In genomic region chr10:13271552-13272163, GRCh38 we compare ENCODE assay signal across 8 cellular contexts. TPM values are rescaled to one million over a fixed set of nuclear protein-coding genes. Genes with fewer than 3 reads are reported as not detected.
DNase-seq lines count a peak whose midpoint lies in the region; ATAC-seq and TF ChIP-seq lines count a peak whose summit lies in the region.

No MANE protein-coding gene starts in this region.

- CTCF ChIA-PET in Caco-2 (lab: Charles Lee) = interaction anchor here (0.8 kb wide), 2 partner anchors 30 to 31 kb away, joined by 3 read pairs; no protein-coding TSS in a partner anchor

- TF ChIP-seq EP300 in sigmoid colon (IDR thresholded peaks at IDR 0.05) = no peak

- peak; percentile 88 for ATAC-seq in GM21529 (IDR thresholded peaks at IDR 0.05; ENCODE audit: unreplicated experiment)
- peak; percentile 80 for ATAC-seq in sciatic nerve

- no peaks in the 10 kb centered on the region for H3K36me3 ChIP-seq in Caco-2 (ENCODE audit: control insufficient read depth, insufficient read depth, low read length)
- no peaks in the 10 kb centered on the region for H3K36me3 ChIP-seq in sigmoid colon

- H3K9me3 Mint-ChIP-seq in Caco-2 (ENCODE audit: unreplicated experiment) = no peaks in the 10 kb centered on the region

- no peaks in the 10 kb centered on the region for H3K27me3 Mint-ChIP-seq in Caco-2 (ENCODE audit: insufficient read depth, unreplicated experiment)

- H3K4me1 Mint-ChIP-seq in Caco-2 (ENCODE audit: low read depth, unreplicated experiment) = no peaks in the 10 kb centered on the region

- no peak overlapping the region for H3K27ac Mint-ChIP-seq in Caco-2 (ENCODE audit: unreplicated experiment)

- TF ChIP-seq CTCF in Caco-2 (IDR thresholded peaks at IDR 0.05; ENCODE audit: insufficient read depth in 1 of 2, low read depth in 1 of 2, low read length in 1 of 2, severe bottlenecking in 1 of 2, unreplicated experiment in 1 of 2) = peak; percentile 59 to 68
- no peak for TF ChIP-seq CTCF in sigmoid colon (IDR thresholded peaks at IDR 0.05)

- no TSS peak for BruUV-seq in Caco-2 (replicated peaks; lab: Mats Ljungman, UMichigan)

- H3K4me3 ChIP-seq in Caco-2 (ENCODE audit: low read depth, low read length) (no peak overlapping the region), sigmoid colon (no peak overlapping the region)

- 61 to 63% methylated on average over 14 of the region's 14 CpGs for WGBS in sigmoid colon, 2 donors

- peak; percentile 61 to 69 for DNase-seq in Caco-2
- peak; percentile 7 for DNase-seq in NCI-H460 (ENCODE audit: extremely low read depth, low read depth)
- peak; percentile 69 to 71 for DNase-seq in activated T-cell treated with anti-CD3 and anti-CD28 coated beads, Interleukin-2, amount 50 U/mL, for 48 hours
- peak in 36 of 42 donors; percentile 5 to 77 (median 40) for DNase-seq in head of caudate nucleus
- DNase-seq in sciatic nerve (ENCODE audit: low spot score) = peak; percentile 67
- no peak for DNase-seq in sigmoid colon
- no peak for DNase-seq in GDM1 (lab: John Stamatoyannopoulos, UW)

- no peaks in the 10 kb centered on the region for H3K27me3 ChIP-seq in Caco-2 (replicated peaks; ENCODE audit: control insufficient read depth, insufficient read depth, low read length)
- H3K27me3 ChIP-seq in sigmoid colon = no peaks in the 10 kb centered on the region

- no peak for TF ChIP-seq POLR2A in sigmoid colon (IDR thresholded peaks at IDR 0.05)

- H3K27ac ChIP-seq in sigmoid colon = peak overlapping the region in 2 of 4 donors; percentile 2 to 25

- H3K4me3 Mint-ChIP-seq in Caco-2 (ENCODE audit: unreplicated experiment) = no peak overlapping the region

- no peaks in the 10 kb centered on the region; the same call in 1 of the 2 replicates for H3K4me1 ChIP-seq in Caco-2
- H3K4me1 ChIP-seq in sigmoid colon = peaks cover 0 to 13% (median 4%) of the 10 kb centered on the region in 4 donors

- no peaks in the 10 kb centered on the region for H3K9me3 ChIP-seq in Caco-2
- no peaks in the 10 kb centered on the region for H3K9me3 ChIP-seq in sigmoid colon

- no peaks in the 10 kb centered on the region for H3K36me3 Mint-ChIP-seq in Caco-2 (ENCODE audit: insufficient read depth, unreplicated experiment)

- intact Hi-C loops in Caco-2 (cut with micrococcal nuclease; ENCODE audit: unreplicated experiment) = loop anchor here (1.0 kb wide), 1 partner anchor 31 kb away; no protein-coding TSS in a partner anchor
- intact Hi-C loops in head of caudate nucleus (cut with DNase I) = no loop called here
- intact Hi-C loops in sciatic nerve (cut with DNase I) = no loop called here
- intact Hi-C loops in sigmoid colon (cut with DNase I) = no loop called here

- POLR2A ChIA-PET in Caco-2 (lab: Charles Lee) = interaction anchor here (0.6 kb wide), 1 partner anchor 20 kb away, joined by 3 read pairs; no protein-coding TSS in a partner anchor

RNA-seq across cellular contexts. Expression of gene PHYH, which starts 28.2 kb away (rescaled TPM):
- total RNA-seq in Caco-2 (2022) (49.6 and 52.3 TPM in 2 replicates), sciatic nerve (21.7 TPM), sigmoid colon (10 to 100 TPM; 39.9 to 48.1 (median 41.6) TPM)
- total RNA-seq in NCI-H460 (2014; rRNA removed; shearing (Covaris generic)) = 14.1 and 18.5 TPM in 2 replicates
- polyA plus RNA-seq in NCI-H460 (2014; cell fraction: nucleus; rRNA removed) = 7.4 and 12.3 TPM in 2 replicates
- 100 to 1,000 TPM in 1 of 3 donors, 10 to 100 TPM in 2; 23.3 to 193 (median 87.7) TPM for polyA plus RNA-seq in sigmoid colon

RNA-seq across cellular contexts. Expression of gene UCMA, which starts 37.5 kb away (rescaled TPM):
- total RNA-seq in Caco-2 (2022) = not detected in 2 replicates
- not detected in 2 replicates for total RNA-seq in NCI-H460 (2014; rRNA removed; shearing (Covaris generic))
- not detected in 2 replicates for polyA plus RNA-seq in NCI-H460 (2014; cell fraction: nucleus; rRNA removed)
- not detected for total RNA-seq in sciatic nerve
- not detected for total RNA-seq in sigmoid colon
- not detected for polyA plus RNA-seq in sigmoid colon

Comparison
In these comparisons a context has a peak if more than half of its experiments do, and no peak if none do; other contexts are left out.
1. DNase-seq: peak in Caco-2 (2 of 2), NCI-H460 (single experiment), activated T-cell treated with anti-CD3 and anti-CD28 coated beads, Interleukin-2, amount 50 U/mL, for 48 hours (2 of 2), head of caudate nucleus (36 of 42) and sciatic nerve (single experiment); none in sigmoid colon (single experiment) and GDM1 (single experiment).
2. CTCF ChIP-seq: peak in Caco-2 (2 of 2); none in sigmoid colon (0 of 4).